18 cellular contexts compared by ENCODE assay signal in the genomic region with DNA sequence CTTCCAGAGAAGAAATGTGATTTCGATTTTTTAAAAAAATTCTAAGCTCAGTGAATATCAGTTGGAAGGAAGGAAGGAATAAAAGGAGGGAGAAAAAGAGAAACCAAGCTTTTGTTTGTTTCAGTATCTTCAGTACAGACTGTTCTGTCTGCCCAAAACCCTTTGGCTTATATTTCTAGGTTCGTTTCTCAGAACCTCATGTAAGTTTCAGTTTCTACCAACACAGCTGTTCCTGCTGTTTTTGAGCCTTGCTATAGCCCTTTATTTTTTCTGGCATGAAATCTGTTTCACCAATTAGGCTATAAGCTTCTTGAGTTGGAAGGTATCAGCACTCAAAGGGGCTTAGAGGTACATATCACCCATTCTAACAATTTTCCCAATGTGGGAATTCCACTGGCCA.
DNase-seq lines count a peak whose midpoint lies in the region; ATAC-seq lines count a peak whose summit lies in the region.
"Had no signal": no experiment of that assay in that cellular context is flagged by ENCODE, and none has a peak within 500 bp of the region (broad histone marks: within the 10 kb centered on the region; RNA-seq: fewer than 3 reads in every experiment).

No MANE protein-coding gene starts in this region.

- peak; percentile 91 for ATAC-seq in HG02852 (IDR thresholded peaks at IDR 0.05; ENCODE audit: unreplicated experiment)
- ATAC-seq in HG03571 (IDR thresholded peaks at IDR 0.05; ENCODE audit: unreplicated experiment) = no peak
- ATAC-seq: stimulated activated effector memory CD8-positive, alpha-beta T cell treated with anti-CD3 and anti-CD28 coated beads, Interleukin-12 subunit alpha, Interleukin-12 subunit beta, amount 100 ng/mL, for 72 hours had no signal

- peak; percentile 26 for DNase-seq in NCI-H748 (lab: John Stamatoyannopoulos, UW; ENCODE audit: unreplicated experiment)
- no peak for DNase-seq in NCI-H748 treated with DMSO at 0.1 percent for 48 hours (lab: John Stamatoyannopoulos, UW)
- peak; percentile 46 for DNase-seq in NCI-H1092 treated with DMSO at 0.1 percent for 48 hours (lab: John Stamatoyannopoulos, UW)
- DNase-seq in OCI-M1 (lab: John Stamatoyannopoulos, UW) = no peak
- DNase-seq in stimulated activated CD4-positive, alpha-beta T cell treated with anti-CD3 and anti-CD28 coated beads, Interleukin-15, amount 100 ng/mL, for 24 hours = no peak
- DNase-seq in stimulated activated CD4-positive, alpha-beta T cell treated with anti-CD3 and anti-CD28 coated beads, Interleukin-4, amount 100 ng/mL, for 1 hour = no peak
- DNase-seq: 8988T; activated CD4-positive, alpha-beta T cell treated with anti-CD3 and anti-CD28 coated beads, Interleukin-2, amount 10 ng/mL, durations not matched to agents 7 days and 5 days; activated naive CD4-positive, alpha-beta T cell treated with anti-CD3 and anti-CD28 coated beads, Interleukin-2, amount 10 ng/mL, durations not matched to agents 7 days and 5 days; C1 segment of cervical spinal cord; naive B cell; NCI-H187 treated with DMSO at 0.1 percent for 48 hours; NCI-H510A; pancreas; transverse colon had no signal

Comparison
In these comparisons a context has a peak if more than half of its experiments do, and no peak if none do; other contexts are left out.
1. DNase-seq: peak in NCI-H748 (single experiment) and NCI-H1092 treated with DMSO at 0.1 percent for 48 hours (single experiment); none in NCI-H748 treated with DMSO at 0.1 percent for 48 hours (single experiment), OCI-M1 (single experiment), stimulated activated CD4-positive, alpha-beta T cell treated with anti-CD3 and anti-CD28 coated beads, Interleukin-15, amount 100 ng/mL, for 24 hours (single experiment) and stimulated activated CD4-positive, alpha-beta T cell treated with anti-CD3 and anti-CD28 coated beads, Interleukin-4, amount 100 ng/mL, for 1 hour (single experiment).